ENCODE assay signal across 2 cellular contexts in genomic region chr1:180157108-180157507, GRCh38.
TF ChIP-seq lines count a peak whose summit lies in the region.

No MANE protein-coding gene starts in this region.

TF ChIP-seq in A549, 52 proteins besides CTCF, POLR2A, EP300 and RAD21 (continued from another document):
- TF ChIP-seq, protein P1, sequence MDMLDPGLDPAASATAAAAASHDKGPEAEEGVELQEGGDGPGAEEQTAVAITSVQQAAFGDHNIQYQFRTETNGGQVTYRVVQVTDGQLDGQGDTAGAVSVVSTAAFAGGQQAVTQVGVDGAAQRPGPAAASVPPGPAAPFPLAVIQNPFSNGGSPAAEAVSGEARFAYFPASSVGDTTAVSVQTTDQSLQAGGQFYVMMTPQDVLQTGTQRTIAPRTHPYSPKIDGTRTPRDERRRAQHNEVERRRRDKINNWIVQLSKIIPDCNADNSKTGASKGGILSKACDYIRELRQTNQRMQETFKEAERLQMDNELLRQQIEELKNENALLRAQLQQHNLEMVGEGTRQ (IDR thresholded peaks at IDR 0.05) = no peak
- no peak for TF ChIP-seq JUNB (IDR thresholded peaks at IDR 0.05)
- TF ChIP-seq FOSB (CRISPR knock-in tag; IDR thresholded peaks at IDR 0.05) = no peak
- no peak for TF ChIP-seq MYC (IDR thresholded peaks at IDR 0.05; ENCODE audit: borderline replicate concordance, low read length)
- TF ChIP-seq NPAS2 (CRISPR knock-in tag; IDR thresholded peaks at IDR 0.05; ENCODE audit: borderline replicate concordance) = no peak
- no peak for TF ChIP-seq CBX8 (IDR thresholded peaks at IDR 0.05)
- no peak for TF ChIP-seq TP53 (CRISPR knock-in tag; IDR thresholded peaks at IDR 0.05)
- no peak for TF ChIP-seq RCOR1 (IDR thresholded peaks at IDR 0.05; ENCODE audit: low read depth, low read length)
- no peak for TF ChIP-seq NFE2L2 (conservative IDR thresholded peaks at IDR 0.05; ENCODE audit: low read length)
- TF ChIP-seq, protein P2, sequence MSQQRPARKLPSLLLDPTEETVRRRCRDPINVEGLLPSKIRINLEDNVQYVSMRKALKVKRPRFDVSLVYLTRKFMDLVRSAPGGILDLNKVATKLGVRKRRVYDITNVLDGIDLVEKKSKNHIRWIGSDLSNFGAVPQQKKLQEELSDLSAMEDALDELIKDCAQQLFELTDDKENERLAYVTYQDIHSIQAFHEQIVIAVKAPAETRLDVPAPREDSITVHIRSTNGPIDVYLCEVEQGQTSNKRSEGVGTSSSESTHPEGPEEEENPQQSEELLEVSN (IDR thresholded peaks at IDR 0.05; ENCODE audit: borderline replicate concordance, low read depth) = no peak
- TF ChIP-seq BCL3 (IDR thresholded peaks at IDR 0.05) = no peak
- TF ChIP-seq ZFP36 (IDR thresholded peaks at IDR 0.05; ENCODE audit: borderline replicate concordance, partially characterized antibody) = no peak
- no peak for TF ChIP-seq POLR2AphosphoS2 (conservative IDR thresholded peaks at IDR 0.05; ENCODE audit: low read length)
- TF ChIP-seq CBX2 (IDR thresholded peaks at IDR 0.05; ENCODE audit: borderline replicate concordance, low read depth) = no peak
- no peak for TF ChIP-seq EHMT2 (IDR thresholded peaks at IDR 0.05; ENCODE audit: low read depth)
- TF ChIP-seq HMGXB4 (CRISPR knock-in tag; IDR thresholded peaks at IDR 0.05; ENCODE audit: borderline replicate concordance) = no peak
- TF ChIP-seq HEYL (CRISPR knock-in tag; IDR thresholded peaks at IDR 0.05) = no peak

TF ChIP-seq in GM12878, 131 proteins besides CTCF, POLR2A, EP300 and RAD21 (continued from another document):
- no peak for TF ChIP-seq ZNF687 (IDR thresholded peaks at IDR 0.05)
- TF ChIP-seq GATAD2B (conservative IDR thresholded peaks at IDR 0.05; ENCODE audit: low read depth) = no peak
- TF ChIP-seq HDAC2 (IDR thresholded peaks at IDR 0.05) = no peak
- no peak for TF ChIP-seq SKIL (IDR thresholded peaks at IDR 0.05; ENCODE audit: low read depth, poor library complexity, severe bottlenecking)
- TF ChIP-seq POLR2AphosphoS5 (IDR thresholded peaks at IDR 0.05; ENCODE audit: low read length) = no peak
- TF ChIP-seq, protein P1 (IDR thresholded peaks at IDR 0.05; ENCODE audit: borderline replicate concordance, low read depth, low read length) = no peak
- TF ChIP-seq, protein P3, sequence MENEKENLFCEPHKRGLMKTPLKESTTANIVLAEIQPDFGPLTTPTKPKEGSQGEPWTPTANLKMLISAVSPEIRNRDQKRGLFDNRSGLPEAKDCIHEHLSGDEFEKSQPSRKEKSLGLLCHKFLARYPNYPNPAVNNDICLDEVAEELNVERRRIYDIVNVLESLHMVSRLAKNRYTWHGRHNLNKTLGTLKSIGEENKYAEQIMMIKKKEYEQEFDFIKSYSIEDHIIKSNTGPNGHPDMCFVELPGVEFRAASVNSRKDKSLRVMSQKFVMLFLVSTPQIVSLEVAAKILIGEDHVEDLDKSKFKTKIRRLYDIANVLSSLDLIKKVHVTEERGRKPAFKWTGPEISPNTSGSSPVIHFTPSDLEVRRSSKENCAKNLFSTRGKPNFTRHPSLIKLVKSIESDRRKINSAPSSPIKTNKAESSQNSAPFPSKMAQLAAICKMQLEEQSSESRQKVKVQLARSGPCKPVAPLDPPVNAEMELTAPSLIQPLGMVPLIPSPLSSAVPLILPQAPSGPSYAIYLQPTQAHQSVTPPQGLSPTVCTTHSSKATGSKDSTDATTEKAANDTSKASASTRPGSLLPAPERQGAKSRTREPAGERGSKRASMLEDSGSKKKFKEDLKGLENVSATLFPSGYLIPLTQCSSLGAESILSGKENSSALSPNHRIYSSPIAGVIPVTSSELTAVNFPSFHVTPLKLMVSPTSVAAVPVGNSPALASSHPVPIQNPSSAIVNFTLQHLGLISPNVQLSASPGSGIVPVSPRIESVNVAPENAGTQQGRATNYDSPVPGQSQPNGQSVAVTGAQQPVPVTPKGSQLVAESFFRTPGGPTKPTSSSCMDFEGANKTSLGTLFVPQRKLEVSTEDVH (IDR thresholded peaks at IDR 0.05; ENCODE audit: low read depth, partially characterized antibody) = no peak
- no peak for TF ChIP-seq TARDBP (IDR thresholded peaks at IDR 0.05; ENCODE audit: borderline replicate concordance)
- no peak for TF ChIP-seq ZBTB11 (CRISPR knock-in tag; IDR thresholded peaks at IDR 0.05)
- no peak for TF ChIP-seq NRF1 (conservative IDR thresholded peaks at IDR 0.05; ENCODE audit: low read depth, low read length)
- no peak for TF ChIP-seq YY1 (IDR thresholded peaks at IDR 0.05; ENCODE audit: low read depth, low read length)
- no peak for TF ChIP-seq POU2F2 (IDR thresholded peaks at IDR 0.05; ENCODE audit: borderline replicate concordance, low read depth, low read length)
